ENCODE assay signal across 14 cellular contexts in the genomic region with DNA sequence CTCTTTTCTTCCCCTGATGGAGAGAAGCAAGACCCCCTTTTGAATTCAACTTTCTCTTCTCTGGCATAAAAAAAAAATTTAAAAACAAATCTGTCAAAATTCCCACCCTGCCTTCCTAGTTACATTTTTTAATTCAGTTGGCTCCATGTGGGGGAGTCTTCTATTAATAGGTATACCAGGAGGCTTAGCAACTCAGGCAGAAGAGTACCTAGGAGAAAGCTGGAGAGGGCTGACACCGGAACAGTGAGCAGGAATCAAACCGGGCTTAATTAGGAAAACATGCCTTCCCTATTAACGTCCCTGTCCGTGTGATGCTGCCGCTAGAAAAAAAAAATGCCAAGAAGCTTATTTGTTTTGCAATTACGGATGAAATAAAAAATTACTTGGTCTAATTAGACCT.
DNase-seq lines count a peak whose midpoint lies in the region; ATAC-seq and TF ChIP-seq lines count a peak whose summit lies in the region.
"Had no signal": no experiment of that assay in that cellular context is flagged by ENCODE, and none has a peak within 500 bp of the region (broad histone marks: within the 10 kb centered on the region; RNA-seq: fewer than 3 reads in every experiment).

No MANE protein-coding gene starts in this region.

- TF ChIP-seq CTCF in brain (conservative IDR thresholded peaks at IDR 0.05) (no peak), nephron (IDR thresholded peaks at IDR 0.05; ENCODE audit: unreplicated experiment in 3 of 3) (no peak), esophagus muscularis mucosa (IDR thresholded peaks at IDR 0.05) (no peak)

- H3K27me3 Mint-ChIP-seq in brain: no peaks in the 10 kb centered on the region
- H3K27me3 Mint-ChIP-seq in nephron (ENCODE audit: low read depth): no peaks in the 10 kb centered on the region

- H3K4me3 Mint-ChIP-seq in brain: peak overlapping the region in 3 of 5 experiments; percentile 17 to 72 (median 67)
- H3K4me3 Mint-ChIP-seq in nephron: peak overlapping the region in 1 of 3 experiments; percentile 9
- H3K4me3 Mint-ChIP-seq: CD8-positive, alpha-beta memory T cell; IgD-negative memory B cell had no signal

- DNase-seq in G401 (ENCODE audit: low spot score): peak; percentile 92
- peak; percentile 32 for DNase-seq in NCI-H146 treated with DMSO at 0.1 percent for 48 hours (lab: John Stamatoyannopoulos, UW; ENCODE audit: unreplicated experiment)
- DNase-seq in esophagus muscularis mucosa (ENCODE audit: extremely low spot score): no peak
- DNase-seq: CD8-positive, alpha-beta memory T cell; GDM1; NCI-H774; Peyer's patch had no signal

- intact Hi-C loops in esophagus muscularis mucosa (cut with DNase I): no loop called here

- H3K27ac ChIP-seq in esophagus muscularis mucosa (replicated peaks in 1 of 4): no peak overlapping the region
- H3K27ac ChIP-seq: C4-2B, Peyer's patch had no signal

- H3K27me3 ChIP-seq in esophagus muscularis mucosa: peaks cover 0 to 22% (median 0%) of the 10 kb centered on the region in 4 donors
- H3K27me3 ChIP-seq: Peyer's patch had no signal

- peak overlapping the region; percentile 6 to 95 (median 81) for H3K27ac Mint-ChIP-seq in brain
- peak overlapping the region; percentile 58 to 77 (median 68) for H3K27ac Mint-ChIP-seq in nephron
- H3K27ac Mint-ChIP-seq: CD8-positive, alpha-beta memory T cell had no signal

- 85% methylated on average over 6 of the region's 6 CpGs for WGBS in esophagus muscularis mucosa

- H3K36me3 Mint-ChIP-seq in brain (no peaks in the 10 kb centered on the region), nephron (ENCODE audit: low read depth) (peaks cover 6% of the 10 kb centered on the region)
- H3K36me3 Mint-ChIP-seq: CD8-positive, alpha-beta memory T cell had no signal

- peaks cover 76% of the 10 kb centered on the region for H3K4me1 Mint-ChIP-seq in brain
- peaks cover 63% of the 10 kb centered on the region for H3K4me1 Mint-ChIP-seq in nephron
- H3K4me1 Mint-ChIP-seq: CD8-positive, alpha-beta memory T cell; IgD-negative memory B cell had no signal

- H3K9me3 Mint-ChIP-seq in brain: peaks cover 0 to 9% (median 5%) of the 10 kb centered on the region in 5 experiments
- H3K9me3 Mint-ChIP-seq in nephron: no peaks in the 10 kb centered on the region
- H3K9me3 Mint-ChIP-seq: IgD-negative memory B cell had no signal

- ATAC-seq in esophagus mucosa (no peak), GM19023 (IDR thresholded peaks at IDR 0.05; ENCODE audit: unreplicated experiment) (no peak)
- ATAC-seq: SK-N-SH treated with all-trans-retinoic acid at 6 μM for 48 hours had no signal

- peaks cover 0 to 8% (median 3%) of the 10 kb centered on the region in 4 donors for H3K4me1 ChIP-seq in esophagus muscularis mucosa
- H3K4me1 ChIP-seq: Peyer's patch had no signal

- no peak overlapping the region for H3K4me3 ChIP-seq in esophagus muscularis mucosa
- H3K4me3 ChIP-seq: Peyer's patch had no signal

- H3K9me3 ChIP-seq in esophagus muscularis mucosa: no peaks in the 10 kb centered on the region
- H3K9me3 ChIP-seq: Peyer's patch had no signal

- H3K36me3 ChIP-seq in esophagus muscularis mucosa: no peaks in the 10 kb centered on the region
- H3K36me3 ChIP-seq: Peyer's patch had no signal

- no peak for TF ChIP-seq EP300 in esophagus muscularis mucosa (IDR thresholded peaks at IDR 0.05)

- no peak for TF ChIP-seq POLR2A in esophagus muscularis mucosa (IDR thresholded peaks at IDR 0.05; ENCODE audit: low read depth)

- in situ Hi-C loops in G401 (cut with HindIII; ENCODE audit: low sequenced_read_pairs): no loop called here
